Comparison of ENCODE assay signal across 8 cellular contexts in genomic region chr1:30867537-30867936, GRCh38. TPM values are rescaled to one million over a fixed set of nuclear protein-coding genes. Genes with fewer than 3 reads are reported as not detected.
"Had no signal": no experiment of that assay in that cellular context is flagged by ENCODE, and none has a peak within 500 bp of the region (broad histone marks: within the 10 kb centered on the region; RNA-seq: fewer than 3 reads in every experiment).

No MANE protein-coding gene starts in this region.

- H3K4me2 ChIP-seq: GM23338 had no signal

- H3K36me3 ChIP-seq: HAP-1 had no signal

- H3K9me3 ChIP-seq: HAP-1 had no signal

- DNase-seq: H7, HFFc6, KG1 had no signal

- H3K4me3 ChIP-seq: GM23338, HAP-1 had no signal

- H3K4me1 ChIP-seq: HAP-1 had no signal

- ATAC-seq: GM23338, HCT116 had no signal

- FAIRE-seq: HTR-8/SVneo had no signal

- H2AFZ ChIP-seq: GM23338 had no signal

RNA-seq across cellular contexts. Expression of gene SDC3, which starts 41.0 kb away (rescaled TPM):
- polyA plus RNA-seq: IgD-negative memory B cell had no signal
